8 cellular contexts compared by ENCODE assay signal in the genomic region with DNA sequence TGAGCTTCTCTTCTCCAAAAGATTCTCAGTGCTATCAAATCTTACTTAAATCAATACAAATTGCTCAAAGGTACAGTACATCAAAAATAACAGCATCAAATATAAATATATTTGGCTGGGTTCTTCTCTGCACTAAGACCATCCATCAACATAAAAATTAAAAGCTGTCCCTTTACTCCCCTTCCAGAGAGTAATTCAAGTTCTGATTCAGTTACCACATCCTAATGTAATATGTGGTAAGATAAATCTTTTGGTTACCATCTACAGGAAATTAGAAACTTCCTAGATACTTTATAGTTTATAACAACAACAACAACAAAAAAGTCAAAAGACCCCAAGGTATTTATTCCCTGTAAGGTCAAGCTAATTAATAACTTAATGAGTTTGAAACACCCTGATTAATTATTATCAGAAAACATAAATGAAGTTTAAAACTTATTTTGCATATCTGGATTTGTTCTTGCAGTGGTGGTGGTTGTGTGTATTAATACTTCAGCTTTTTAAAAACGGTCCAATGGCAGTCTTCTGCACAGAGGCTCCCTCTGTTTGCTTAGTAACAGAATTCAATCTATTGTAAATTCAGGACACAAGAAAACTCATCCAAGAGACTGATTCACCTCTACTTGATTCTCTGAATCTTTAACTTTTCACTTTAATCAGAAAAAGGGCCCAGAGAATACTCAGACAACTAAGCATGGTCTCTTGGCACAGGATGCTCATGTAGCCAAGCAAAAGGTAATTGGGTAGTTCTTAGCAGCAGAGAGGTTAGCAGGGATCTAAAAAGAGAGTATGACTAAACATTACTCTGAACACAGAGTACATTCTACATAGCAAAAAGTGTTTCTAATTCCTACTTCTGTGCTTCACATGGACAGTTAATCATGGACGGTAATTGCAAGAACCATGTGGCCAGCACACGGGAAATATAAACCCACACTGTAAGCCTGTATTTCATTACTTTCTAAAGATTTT. TPM values are rescaled to one million over a fixed set of nuclear protein-coding genes. Genes with fewer than 3 reads are reported as not detected.
A peak's percentile ranks its signal among the peaks of the same experiment; 100 is the strongest.
DNase-seq lines count a peak whose midpoint lies in the region; ATAC-seq and TF ChIP-seq lines count a peak whose summit lies in the region.

No MANE protein-coding gene starts in this region.

- H4K5ac ChIP-seq in H9 (ENCODE audit: insufficient read length, low read depth, low read length) = no peak overlapping the region

- CTCF ChIA-PET in HEK293 (lab: Yijun Ruan, JAX) = interaction anchor here (0.6 to 3.1 kb wide), 7 partner anchors 8 to 203 kb away, joined by 3 to 28 read pairs (median 5); a partner anchor contains a TSS

- peaks cover 10% of the 10 kb centered on the region; the same call in 1 of the 2 replicates for H3K79me2 ChIP-seq in H9 (ENCODE audit: insufficient read depth, low read length)

- H2BK12ac ChIP-seq in H9 (ENCODE audit: insufficient read length, low read depth, low read length) = no peak overlapping the region

- peak overlapping the region in 1 of 3 experiments; percentile 70; a peak in 2 of 7 replicates for H3K27ac Mint-ChIP-seq in H9

- no peak overlapping the region for H3K4me3 Mint-ChIP-seq in H9

- H3K36me3 Mint-ChIP-seq in H9 (ENCODE audit: insufficient read depth in 1 of 3, low read depth in 3 of 3) = peaks cover 0 to 4% (median 2%) of the 10 kb centered on the region in 3 experiments; a peak in 1 of 7 replicates

- no peaks in the 10 kb centered on the region for H3K23me2 ChIP-seq in H9 (ENCODE audit: insufficient read length, low read depth, low read length, poor library complexity, severe bottlenecking)

- H2BK5ac ChIP-seq in H9 (ENCODE audit: insufficient read length, low read length) = no peak overlapping the region

- no peak overlapping the region for H3K4ac ChIP-seq in H9 (ENCODE audit: low read depth, low read length)

- H4K8ac ChIP-seq in H9 (replicated peaks; ENCODE audit: insufficient read length, low read depth, low read length) = no peak overlapping the region

- no peak for TF ChIP-seq CTCF in HEK293 (tag by site-specific recombination; IDR thresholded peaks at IDR 0.05)
- no peak for TF ChIP-seq CTCF in left lung (IDR thresholded peaks at IDR 0.05)
- TF ChIP-seq CTCF in H9 (conservative IDR thresholded peaks at IDR 0.05) = no peak

- H3K9me3 Mint-ChIP-seq in H9 = no peaks in the 10 kb centered on the region

- H3K79me1 ChIP-seq in H9 (ENCODE audit: insufficient read depth, low read depth, low read length, poor library complexity, severe bottlenecking) = peaks cover 3% of the 10 kb centered on the region

- no peaks in the 10 kb centered on the region for H3K27me3 Mint-ChIP-seq in H9 (ENCODE audit: low read depth)

- no peak overlapping the region for H2AFZ ChIP-seq in H9 (ENCODE audit: low read length)

- H2AK5ac ChIP-seq in H9 (ENCODE audit: insufficient read length, low read length) = no peak overlapping the region

- no peak overlapping the region for H2BK120ac ChIP-seq in H9 (ENCODE audit: low read depth, low read length, poor library complexity, severe bottlenecking)

- peak overlapping the region in 10 of 11 experiments; percentile 38 to 94 (median 64); a peak in 20 of 22 replicates for H3K27ac ChIP-seq in BLaER1 treated with 17β-estradiol and CSF1 and Interleukin-3, amounts not matched to agents 10 nM and 100 nM
- no peak overlapping the region for H3K27ac ChIP-seq in HEK293 (ENCODE audit: extremely low read depth, low read depth, low read length)
- H3K27ac ChIP-seq in left lung = peak overlapping the region in 1 of 2 donors; percentile 45
- no peak overlapping the region for H3K27ac ChIP-seq in H9 (ENCODE audit: insufficient read length, low read depth, low read length)

- DNase-seq in amniotic epithelial cell (ENCODE audit: low read depth) (peak; percentile 58), left lung (no peak), H9 (no peak), foreskin melanocyte (no peak), inferior parietal cortex (ENCODE audit: extremely low spot score) (no peak)
- no peak for DNase-seq in activated effector memory CD4-positive, alpha-beta T cell treated with anti-CD3 and anti-CD28 coated beads, Interleukin-2, amount 50 U/mL, for 16 hours

- POLR2A ChIA-PET in HEK293 (lab: Yijun Ruan, JAX) = interaction anchor here (1.1 to 2.1 kb wide), 2 partner anchors 20 to 38 kb away, joined by 4 to 7 read pairs; a partner anchor contains a TSS

- no peak overlapping the region for H3K18ac ChIP-seq in H9 (ENCODE audit: insufficient read length, low read depth, low read length)

- no peak overlapping the region for H3K4me3 ChIP-seq in BLaER1 treated with 17β-estradiol and CSF1 and Interleukin-3, amounts not matched to agents 10 nM and 100 nM
- no peak overlapping the region for H3K4me3 ChIP-seq in HEK293 (ENCODE audit: low read depth, low read length)
- H3K4me3 ChIP-seq in left lung = no peak overlapping the region

- no CpG with 5 or more reads among the region's 3 CpGs for WGBS in H9 (ENCODE audit: extremely low coverage, insufficient read length, low lambda C conversion rate)

- peak; percentile 34 for ATAC-seq in left lung

- H3K4me1 ChIP-seq in BLaER1 treated with 17β-estradiol and CSF1 and Interleukin-3, amounts not matched to agents 10 nM and 100 nM = peaks cover 53 to 98% (median 82%) of the 10 kb centered on the region in 10 experiments
- H3K4me1 ChIP-seq in HEK293 (ENCODE audit: control insufficient read depth, insufficient read depth, low read length) (no peaks in the 10 kb centered on the region), left lung (peaks cover under 1 to 70% of the 10 kb centered on the region in 2 donors), H9 (ENCODE audit: insufficient read depth, low read length) (no peaks in the 10 kb centered on the region)

- H3K23ac ChIP-seq in H9 (ENCODE audit: insufficient read length, low read depth, low read length) = no peak overlapping the region

- H3K9me3 ChIP-seq in BLaER1 treated with 17β-estradiol and CSF1 and Interleukin-3, amounts not matched to agents 10 nM and 100 nM (replicated peaks in 1 of 11) = peaks cover 15 to 35% (median 22%) of the 10 kb centered on the region in 11 experiments
- H3K9me3 ChIP-seq in HEK293 (ENCODE audit: control insufficient read depth, insufficient read depth, low read depth, low read length) = no peaks in the 10 kb centered on the region
- no peaks in the 10 kb centered on the region for H3K9me3 ChIP-seq in left lung
- H3K9me3 ChIP-seq in H9 (ENCODE audit: control insufficient read depth, low read depth, low read length) = no peaks in the 10 kb centered on the region

- no peak overlapping the region for H2BK15ac ChIP-seq in H9 (ENCODE audit: low read depth, low read length)

- H3K36me3 ChIP-seq in BLaER1 treated with 17β-estradiol and CSF1 and Interleukin-3, amounts not matched to agents 10 nM and 100 nM = peaks cover 19 to 91% (median 72%) of the 10 kb centered on the region in 11 experiments
- peaks cover 0 to 5% of the 10 kb centered on the region in 2 experiments; a peak in 1 of 3 replicates for H3K36me3 ChIP-seq in HEK293 (ENCODE audit: control insufficient read depth in 2 of 2, insufficient read depth in 1 of 2, low read length in 2 of 2)
- H3K36me3 ChIP-seq in left lung = peaks cover 0 to 13% of the 10 kb centered on the region in 2 donors

- peak overlapping the region; percentile 46 to 95 (median 63); a peak in 21 of 22 replicates for H3K4me2 ChIP-seq in BLaER1 treated with 17β-estradiol and CSF1 and Interleukin-3, amounts not matched to agents 10 nM and 100 nM
- H3K4me2 ChIP-seq in H9 (ENCODE audit: insufficient read depth, insufficient read length, low read length) = no peak overlapping the region

- H2BK20ac ChIP-seq in H9 (ENCODE audit: low read depth, low read length, poor library complexity, severe bottlenecking) = no peak overlapping the region

- peaks cover 2 to 31% (median 8%) of the 10 kb centered on the region in 11 experiments; a peak in 11 of 22 replicates for H4K20me1 ChIP-seq in BLaER1 treated with 17β-estradiol and CSF1 and Interleukin-3, amounts not matched to agents 10 nM and 100 nM
- H4K20me1 ChIP-seq in H9 (ENCODE audit: control insufficient read depth, insufficient read depth, insufficient read length) = no peaks in the 10 kb centered on the region

- H3K4me1 Mint-ChIP-seq in H9 = peaks cover 2 to 4% of the 10 kb centered on the region in 2 experiments; a peak in 1 of 4 replicates

- no peaks in the 10 kb centered on the region for H3K27me3 ChIP-seq in BLaER1 treated with 17β-estradiol and CSF1 and Interleukin-3, amounts not matched to agents 10 nM and 100 nM
- no peaks in the 10 kb centered on the region for H3K27me3 ChIP-seq in left lung
- H3K27me3 ChIP-seq in H9 (ENCODE audit: insufficient read depth, low read length) = no peaks in the 10 kb centered on the region

- peak overlapping the region in 5 of 11 experiments; percentile 20 to 50 (median 26); a peak in 5 of 22 replicates for H3K9ac ChIP-seq in BLaER1 treated with 17β-estradiol and CSF1 and Interleukin-3, amounts not matched to agents 10 nM and 100 nM
- no peak overlapping the region for H3K9ac ChIP-seq in H9 (ENCODE audit: extremely low read depth, insufficient read length, low read length)

- no peak overlapping the region for H4K91ac ChIP-seq in H9 (ENCODE audit: insufficient read length, low read depth, low read length)

- intact Hi-C loops in left lung (cut with DNase I) = no loop called here

- H3K56ac ChIP-seq in H9 (ENCODE audit: insufficient read length, low read depth, low read length) = no peak overlapping the region

- no peak overlapping the region for H3T11ph ChIP-seq in H9 (ENCODE audit: low read length)

- no peak overlapping the region for H3K14ac ChIP-seq in H9 (ENCODE audit: insufficient read depth, low read length)

TF ChIP-seq in HEK293, 187 proteins besides CTCF, POLR2A, EP300 and RAD21 (continues in another document):
- TF ChIP-seq KLF1 (tag by site-specific recombination; IDR thresholded peaks at IDR 0.05) (no peak), ZNF670 (tag by site-specific recombination; IDR thresholded peaks at IDR 0.05; ENCODE audit: low read depth) (no peak)

RNA-seq across cellular contexts. Expression of a gene that starts 20.1 kb away (rescaled TPM):
- total RNA-seq in left lung (100 to 1,000 TPM; 122 to 137 TPM), H9 (2021) (117 and 123 TPM in 2 replicates)

RNA-seq across cellular contexts. Expression of a gene that starts 38.0 kb away (rescaled TPM):
- total RNA-seq in left lung (10 to 100 TPM; 41.2 to 50.0 TPM), H9 (2021) (98.3 and 98.5 TPM in 2 replicates)

RNA-seq across cellular contexts. Expression of a gene that starts 38.1 kb away (rescaled TPM):
- 1 to 10 TPM; 2.6 to 6.3 TPM for total RNA-seq in left lung
- total RNA-seq in H9 (2021) = 9.8 and 11.1 TPM in 2 replicates

RNA-seq across cellular contexts. Expression of a gene that starts 52.5 kb away (rescaled TPM):
- total RNA-seq in left lung = 10 to 100 TPM; 18.0 to 18.7 TPM
- 23.1 and 23.4 TPM in 2 replicates for total RNA-seq in H9 (2021)

Comparison
In these comparisons a context has a peak if more than half of its experiments do, and no peak if none do; other contexts are left out.
1. H3K27ac ChIP-seq: peak in BLaER1 treated with 17β-estradiol and CSF1 and Interleukin-3, amounts not matched to agents 10 nM and 100 nM (10 of 11); none in HEK293 (single experiment) and H9 (single experiment).